Comparison of ENCODE assay signal across 38 cellular contexts in the genomic region with DNA sequence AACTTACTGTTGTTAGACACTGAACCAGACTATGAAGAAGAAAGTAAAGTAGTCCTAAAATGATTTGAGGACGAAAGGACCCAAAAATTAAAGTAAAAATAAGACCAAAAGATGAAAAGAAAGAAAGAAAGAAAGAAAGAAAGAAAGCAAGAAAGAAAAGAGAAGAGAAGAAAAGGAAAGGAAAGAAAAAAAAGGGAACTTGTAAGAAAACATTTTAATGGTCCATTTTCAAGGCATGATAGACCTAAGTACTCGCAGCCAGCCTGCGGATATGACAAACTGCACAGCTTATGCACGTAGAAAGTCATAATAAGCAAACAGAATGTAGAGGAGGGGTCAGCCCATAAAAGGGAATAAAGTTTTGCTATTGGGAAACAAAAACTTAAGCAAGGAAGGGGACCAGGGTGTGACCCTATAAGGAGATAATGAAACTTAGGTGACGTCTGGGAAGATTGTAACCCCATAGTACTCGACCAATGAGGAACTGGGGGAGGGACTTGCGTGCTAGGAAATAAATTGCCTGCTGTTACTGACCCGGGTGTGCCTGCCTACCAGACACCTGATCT. TPM values are rescaled to one million over a fixed set of nuclear protein-coding genes. Genes with fewer than 3 reads are reported as not detected.
"Had no signal": no experiment of that assay in that cellular context is flagged by ENCODE, and none has a peak within 500 bp of the region (broad histone marks: within the 10 kb centered on the region; RNA-seq: fewer than 3 reads in every experiment).

No MANE protein-coding gene starts in this region.

- H3K36me3 ChIP-seq: adrenal gland, esophagus squamous epithelium, gastroesophageal sphincter, heart right ventricle had no signal

- H3K27ac Mint-ChIP-seq: activated CD4-positive, alpha-beta memory T cell treated with anti-CD3 and anti-CD28 coated beads, Interleukin-2, amount 10 ng/mL, durations not matched to agents 7 days and 5 days; activated CD4-positive, alpha-beta T cell treated with anti-CD3 and anti-CD28 coated beads, Interleukin-2, amount 10 ng/mL, durations not matched to agents 7 days and 5 days; activated naive CD4-positive, alpha-beta T cell treated with anti-CD3 and anti-CD28 coated beads for 36 hours; activated naive CD4-positive, alpha-beta T cell treated with anti-CD3 and anti-CD28 coated beads, Interleukin-2, amount 50 U/mL, for 24 hours; activated naive CD8-positive, alpha-beta T cell treated with anti-CD3 and anti-CD28 coated beads for 36 hours; activated naive CD8-positive, alpha-beta T cell treated with anti-CD3 and anti-CD28 coated beads, Interleukin-2, amount 50 U/mL, for 24 hours; activated T-helper 1 cell treated with anti-CD3 and anti-CD28 coated beads, Interleukin-12 subunit alpha, Interleukin-12 subunit beta, Interleukin-2, Interleukin-4 antibody, amounts not matched to agents 30 ng/mL and 10 ng/mL and 1 ng/mL, durations not matched to agents 14 hours and 24 hours and 36 hours; activated T-helper 2 cell treated with anti-CD3 and anti-CD28 coated beads, Interferon-gamma antibody, Interleukin-2, Interleukin-4, amounts not matched to agents 10 μg/mL and 5 μg/mL and 100 μg/mL, durations not matched to agents 14 hours and 24 hours and 36 hours; effector memory CD8-positive, alpha-beta T cell; WTC11 had no signal

- DNase-seq: activated CD4-positive, alpha-beta memory T cell treated with anti-CD3 and anti-CD28 coated beads, Interleukin-2, amount 10 ng/mL, durations not matched to agents 7 days and 5 days; activated CD4-positive, alpha-beta T cell treated with anti-CD3 and anti-CD28 coated beads for 1 hour; activated CD4-positive, alpha-beta T cell treated with anti-CD3 and anti-CD28 coated beads for 4 hours; activated CD4-positive, alpha-beta T cell treated with anti-CD3 and anti-CD28 coated beads, Interleukin-2, amount 10 ng/mL, durations not matched to agents 7 days and 5 days; activated CD4-positive, alpha-beta T cell treated with anti-CD3 and anti-CD28 coated beads, Interleukin-2, amount 50 U/mL, for 4 hours; activated CD8-positive, alpha-beta memory T cell treated with anti-CD3 and anti-CD28 coated beads, Interleukin-2, amount 50 U/mL, for 48 hours; activated effector memory CD4-positive, alpha-beta T cell treated with anti-CD3 and anti-CD28 coated beads, Interleukin-2, amount 50 U/mL, for 16 hours; activated naive CD4-positive, alpha-beta T cell treated with anti-CD3 and anti-CD28 coated beads for 36 hours; activated naive CD8-positive, alpha-beta T cell treated with anti-CD3 and anti-CD28 coated beads for 36 hours; activated naive CD8-positive, alpha-beta T cell treated with anti-CD3 and anti-CD28 coated beads, Interleukin-2, amount 50 U/mL, for 24 hours; activated T-cell treated with anti-CD3 and anti-CD28 coated beads for 4 hours; activated T-cell treated with anti-CD3 and anti-CD28 coated beads, Interleukin-2, amount 50 U/mL, for 4 hours; adrenal gland; amygdala; aorta; body of pancreas; caudate nucleus; cortex of kidney; dermis blood vessel endothelial cell; effector CD4-positive, alpha-beta T cell; effector memory CD8-positive, alpha-beta T cell; esophagus squamous epithelium; foreskin melanocyte; heart right ventricle; T-helper 2 cell had no signal

- H3K9me3 Mint-ChIP-seq: activated CD4-positive, alpha-beta memory T cell treated with anti-CD3 and anti-CD28 coated beads, Interleukin-2, amount 10 ng/mL, durations not matched to agents 7 days and 5 days; activated naive CD4-positive, alpha-beta T cell treated with anti-CD3 and anti-CD28 coated beads for 36 hours; activated naive CD4-positive, alpha-beta T cell treated with anti-CD3 and anti-CD28 coated beads, Interleukin-2, amount 50 U/mL, for 24 hours; activated naive CD8-positive, alpha-beta T cell treated with anti-CD3 and anti-CD28 coated beads, Interleukin-2, amount 50 U/mL, for 24 hours; activated T-cell treated with anti-CD3 and anti-CD28 coated beads, Interleukin-2, amount 50 U/mL, for 4 hours; activated T-helper 2 cell treated with anti-CD3 and anti-CD28 coated beads, Interferon-gamma antibody, Interleukin-2, Interleukin-4, amounts not matched to agents 10 μg/mL and 5 μg/mL and 100 μg/mL, durations not matched to agents 14 hours and 24 hours and 36 hours; effector memory CD8-positive, alpha-beta T cell had no signal

- H3K4me1 Mint-ChIP-seq: WTC11 had no signal

- ATAC-seq: activated naive CD8-positive, alpha-beta T cell treated with anti-CD3 and anti-CD28 coated beads, Interleukin-2, amount 50 U/mL, for 24 hours; activated T-cell treated with anti-CD3 and anti-CD28 coated beads, Interleukin-2, amount 50 U/mL, for 4 hours; body of pancreas; effector memory CD8-positive, alpha-beta T cell; gastroesophageal sphincter; heart right ventricle; WTC11 had no signal

- H3K4me3 Mint-ChIP-seq: activated CD4-positive, alpha-beta memory T cell treated with anti-CD3 and anti-CD28 coated beads, Interleukin-2, amount 10 ng/mL, durations not matched to agents 7 days and 5 days; activated CD4-positive, alpha-beta T cell treated with anti-CD3 and anti-CD28 coated beads, Interleukin-2, amount 10 ng/mL, durations not matched to agents 7 days and 5 days; activated naive CD4-positive, alpha-beta T cell treated with anti-CD3 and anti-CD28 coated beads for 36 hours; activated naive CD4-positive, alpha-beta T cell treated with anti-CD3 and anti-CD28 coated beads, Interleukin-2, amount 50 U/mL, for 24 hours; activated naive CD8-positive, alpha-beta T cell treated with anti-CD3 and anti-CD28 coated beads for 36 hours; activated naive CD8-positive, alpha-beta T cell treated with anti-CD3 and anti-CD28 coated beads, Interleukin-2, amount 50 U/mL, for 24 hours; activated T-cell treated with anti-CD3 and anti-CD28 coated beads, Interleukin-2, amount 50 U/mL, for 4 hours; activated T-helper 1 cell treated with anti-CD3 and anti-CD28 coated beads, Interleukin-12 subunit alpha, Interleukin-12 subunit beta, Interleukin-2, Interleukin-4 antibody, amounts not matched to agents 30 ng/mL and 10 ng/mL and 1 ng/mL, durations not matched to agents 14 hours and 24 hours and 36 hours; effector memory CD8-positive, alpha-beta T cell; WTC11 had no signal

- H3K27me3 ChIP-seq: adrenal gland, body of pancreas, esophagus squamous epithelium, gastroesophageal sphincter, hepatocyte had no signal

- H3K36me3 Mint-ChIP-seq: activated naive CD8-positive, alpha-beta T cell treated with anti-CD3 and anti-CD28 coated beads for 36 hours had no signal

- H3K27ac ChIP-seq: adrenal gland, body of pancreas, epithelial cell of prostate, esophagus squamous epithelium, gastroesophageal sphincter, heart right ventricle, hepatocyte, VCaP had no signal

- H3K4me1 ChIP-seq: adrenal gland, body of pancreas, gastroesophageal sphincter had no signal

- H3K4me3 ChIP-seq: adrenal gland, body of pancreas, esophagus squamous epithelium, gastroesophageal sphincter, heart right ventricle, hepatocyte had no signal

- H3K9me3 ChIP-seq: adrenal gland, body of pancreas, esophagus squamous epithelium had no signal

RNA-seq across cellular contexts. Expression of a gene that starts 59.7 kb away (rescaled TPM):
- total RNA-seq: activated CD4-positive, alpha-beta memory T cell treated with anti-CD3 and anti-CD28 coated beads, Interleukin-2, amount 10 ng/mL, durations not matched to agents 7 days and 5 days; activated CD4-positive, alpha-beta T cell treated with anti-CD3 and anti-CD28 coated beads, Interleukin-2, amount 10 ng/mL, durations not matched to agents 7 days and 5 days; activated naive CD4-positive, alpha-beta T cell treated with anti-CD3 and anti-CD28 coated beads for 36 hours; activated naive CD8-positive, alpha-beta T cell treated with anti-CD3 and anti-CD28 coated beads for 36 hours; activated T-cell treated with anti-CD3 and anti-CD28 coated beads, Interleukin-2, amount 50 U/mL, for 4 hours; activated T-helper 1 cell treated with anti-CD3 and anti-CD28 coated beads, Interleukin-12 subunit alpha, Interleukin-12 subunit beta, Interleukin-2, Interleukin-4 antibody, amounts not matched to agents 30 ng/mL and 10 ng/mL and 1 ng/mL, durations not matched to agents 14 hours and 24 hours and 36 hours; activated T-helper 2 cell treated with anti-CD3 and anti-CD28 coated beads, Interferon-gamma antibody, Interleukin-2, Interleukin-4, amounts not matched to agents 10 μg/mL and 5 μg/mL and 100 μg/mL, durations not matched to agents 14 hours and 24 hours and 36 hours; adrenal gland; aorta; chondrocyte; dermis blood vessel endothelial cell; endothelial cell of umbilical vein; esophagus squamous epithelium; fibroblast of lung; fibroblast of villous mesenchyme; gastroesophageal sphincter; glomerular endothelial cell; heart right ventricle; WTC11 had no signal
